ENCODE assay signal across 19 cellular contexts in genomic region chr4:1945492-1945891, GRCh38.
DNase-seq lines count a peak whose midpoint lies in the region; ATAC-seq and TF ChIP-seq lines count a peak whose summit lies in the region.
"Had no signal": no experiment of that assay in that cellular context is flagged by ENCODE, and none has a peak within 500 bp of the region (broad histone marks: within the 10 kb centered on the region; RNA-seq: fewer than 3 reads in every experiment).

No MANE protein-coding gene starts in this region.

- ATAC-seq in activated T-helper 17 cell treated with anti-CD3 and anti-CD28 coated beads, Interleukin-2, amount 50 U/mL, for 72 hours (replicated peaks), result no peak
- ATAC-seq in GM18868 (IDR thresholded peaks at IDR 0.05; ENCODE audit: unreplicated experiment) (no peak), GM21423 (IDR thresholded peaks at IDR 0.05; ENCODE audit: unreplicated experiment) (no peak)
- ATAC-seq: K562 had no signal

- H3K36me3 ChIP-seq in HEK293 (ENCODE audit: control insufficient read depth in 2 of 2, insufficient read depth in 1 of 2, low read length in 2 of 2), result peaks cover 4 to 84% of the 10 kb centered on the region in 2 experiments; a peak in 1 of 3 replicates

- H3K27me3 Mint-ChIP-seq in activated T-helper 17 cell treated with anti-CD3 and anti-CD28 coated beads, Interleukin-2, amount 50 U/mL, for 72 hours, result no peaks in the 10 kb centered on the region
- H3K27me3 Mint-ChIP-seq: B cell; CD4-positive, alpha-beta T cell had no signal

- peaks cover 4% of the 10 kb centered on the region for H3K4me1 Mint-ChIP-seq in activated T-helper 17 cell treated with anti-CD3 and anti-CD28 coated beads, Interleukin-2, amount 50 U/mL, for 72 hours
- H3K4me1 Mint-ChIP-seq: B cell had no signal

- H3K9me3 ChIP-seq in HEK293 (ENCODE audit: control insufficient read depth, insufficient read depth, low read depth, low read length), result no peaks in the 10 kb centered on the region
- H3K9me3 ChIP-seq: SK-N-SH had no signal

- H3K4me3 Mint-ChIP-seq in activated T-helper 17 cell treated with anti-CD3 and anti-CD28 coated beads, Interleukin-2, amount 50 U/mL, for 72 hours, result no peak overlapping the region
- H3K4me3 Mint-ChIP-seq: B cell; CD4-positive, alpha-beta T cell had no signal

- H3K36me3 Mint-ChIP-seq in activated T-helper 17 cell treated with anti-CD3 and anti-CD28 coated beads, Interleukin-2, amount 50 U/mL, for 72 hours (ENCODE audit: low read depth), result peaks cover 89% of the 10 kb centered on the region

- H3K9me3 Mint-ChIP-seq in activated T-helper 17 cell treated with anti-CD3 and anti-CD28 coated beads, Interleukin-2, amount 50 U/mL, for 72 hours, result no peaks in the 10 kb centered on the region
- H3K9me3 Mint-ChIP-seq: CD4-positive, alpha-beta T cell had no signal

- POLR2A ChIA-PET in HEK293 (lab: Yijun Ruan, JAX), result no interaction called here

- CTCF ChIA-PET in HEK293 (lab: Yijun Ruan, JAX), result no interaction called here

- H3K27ac ChIP-seq in HEK293 (ENCODE audit: extremely low read depth, low read depth, low read length), result no peak overlapping the region
- H3K27ac ChIP-seq: GM23248 had no signal

- H3K4me3 ChIP-seq in HEK293 (ENCODE audit: low read depth, low read length), result no peak overlapping the region
- H3K4me3 ChIP-seq: GM23248, K562 had no signal

- no peak for TF ChIP-seq CTCF in HEK293 (tag by site-specific recombination; IDR thresholded peaks at IDR 0.05)

- H3K27ac Mint-ChIP-seq in activated T-helper 17 cell treated with anti-CD3 and anti-CD28 coated beads, Interleukin-2, amount 50 U/mL, for 72 hours, result peak overlapping the region; percentile 10
- H3K27ac Mint-ChIP-seq: B cell; CD4-positive, alpha-beta T cell had no signal

- peaks cover 3% of the 10 kb centered on the region for H3K4me1 ChIP-seq in HEK293 (ENCODE audit: control insufficient read depth, insufficient read depth, low read length)

- DNase-seq in left kidney (ENCODE audit: low read depth, low spot score) (peak; percentile 37), putamen (ENCODE audit: low spot score) (peak; percentile 34), OCI-M2 (lab: John Stamatoyannopoulos, UW; ENCODE audit: unreplicated experiment) (no peak)
- DNase-seq: ACHN; CD4-positive, alpha-beta T cell; DMS79 treated with DMSO at 0.1 percent for 48 hours; GM23248; MV-4-11; NCI-H1417 treated with DMSO at 0.1 percent for 48 hours; NCI-H1930; NCI-H524; Right ventricle myocardium superior; SK-N-SH had no signal

TF ChIP-seq in HEK293, 187 proteins besides CTCF, POLR2A, EP300 and RAD21:
- TF ChIP-seq ZNF24 (tag by site-specific recombination; IDR thresholded peaks at IDR 0.05), result no peak
- TF ChIP-seq ZXDB (tag by site-specific recombination; IDR thresholded peaks at IDR 0.05), result no peak
- no peak for TF ChIP-seq ZBTB21 (tag by site-specific recombination; IDR thresholded peaks at IDR 0.05)
- TF ChIP-seq ZSCAN18 (tag by site-specific recombination; IDR thresholded peaks at IDR 0.05), result no peak
- TF ChIP-seq FEZF1 (tag by site-specific recombination; IDR thresholded peaks at IDR 0.05), result no peak
- TF ChIP-seq ZNF600 (tag by site-specific recombination; IDR thresholded peaks at IDR 0.05), result peak; percentile 47; the same call in 1 of the 2 replicates
- TF ChIP-seq ZNF585B (tag by site-specific recombination; IDR thresholded peaks at IDR 0.05), result no peak
